Comparison of ENCODE assay signal across 1 cellular context in genomic region chr20:595330-596308, GRCh38.
TF ChIP-seq lines count a peak whose summit lies in the region.

No MANE protein-coding gene starts in this region.

TF ChIP-seq in IMR-90, 13 proteins besides CTCF, POLR2A, EP300 and RAD21:
- TF ChIP-seq MAZ (IDR thresholded peaks at IDR 0.05; ENCODE audit: borderline replicate concordance, low read depth, low read length) = no peak
- TF ChIP-seq, protein P1, sequence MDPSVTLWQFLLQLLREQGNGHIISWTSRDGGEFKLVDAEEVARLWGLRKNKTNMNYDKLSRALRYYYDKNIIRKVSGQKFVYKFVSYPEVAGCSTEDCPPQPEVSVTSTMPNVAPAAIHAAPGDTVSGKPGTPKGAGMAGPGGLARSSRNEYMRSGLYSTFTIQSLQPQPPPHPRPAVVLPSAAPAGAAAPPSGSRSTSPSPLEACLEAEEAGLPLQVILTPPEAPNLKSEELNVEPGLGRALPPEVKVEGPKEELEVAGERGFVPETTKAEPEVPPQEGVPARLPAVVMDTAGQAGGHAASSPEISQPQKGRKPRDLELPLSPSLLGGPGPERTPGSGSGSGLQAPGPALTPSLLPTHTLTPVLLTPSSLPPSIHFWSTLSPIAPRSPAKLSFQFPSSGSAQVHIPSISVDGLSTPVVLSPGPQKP (IDR thresholded peaks at IDR 0.05; ENCODE audit: borderline replicate concordance, low read depth, low read length) = no peak
- no peak for TF ChIP-seq NFE2L2 (IDR thresholded peaks at IDR 0.05; ENCODE audit: low read depth, low read length)
- TF ChIP-seq FOS (IDR thresholded peaks at IDR 0.05; ENCODE audit: low read depth, low read length) = no peak
- no peak for TF ChIP-seq MAFK (IDR thresholded peaks at IDR 0.05; ENCODE audit: low read depth, low read length)
- TF ChIP-seq CHD1 (IDR thresholded peaks at IDR 0.05; ENCODE audit: low read depth, low read length) = no peak
- TF ChIP-seq BHLHE40 (IDR thresholded peaks at IDR 0.05; ENCODE audit: low read depth, low read length) = no peak
- no peak for TF ChIP-seq RCOR1 (IDR thresholded peaks at IDR 0.05; ENCODE audit: insufficient replicate concordance, low read length)
